ENCODE assay signal across 1 cellular context in genomic region chr12:87812030-87812429, GRCh38.
TF ChIP-seq lines count a peak whose summit lies in the region.

No MANE protein-coding gene starts in this region.

TF ChIP-seq in GM23338, 12 proteins besides CTCF, POLR2A, EP300 and RAD21 (continued from another document):
- no peak for TF ChIP-seq ZNF462 (CRISPR knock-in tag; IDR thresholded peaks at IDR 0.05)
- TF ChIP-seq POLR2AphosphoS5 (IDR thresholded peaks at IDR 0.05; ENCODE audit: low read depth): no peak
- no peak for TF ChIP-seq ETS1 (IDR thresholded peaks at IDR 0.05)
TF ChIP-seq in GM23338: peak in this region for 0.
